ENCODE assay signal across 1 cellular context in the genomic region with DNA sequence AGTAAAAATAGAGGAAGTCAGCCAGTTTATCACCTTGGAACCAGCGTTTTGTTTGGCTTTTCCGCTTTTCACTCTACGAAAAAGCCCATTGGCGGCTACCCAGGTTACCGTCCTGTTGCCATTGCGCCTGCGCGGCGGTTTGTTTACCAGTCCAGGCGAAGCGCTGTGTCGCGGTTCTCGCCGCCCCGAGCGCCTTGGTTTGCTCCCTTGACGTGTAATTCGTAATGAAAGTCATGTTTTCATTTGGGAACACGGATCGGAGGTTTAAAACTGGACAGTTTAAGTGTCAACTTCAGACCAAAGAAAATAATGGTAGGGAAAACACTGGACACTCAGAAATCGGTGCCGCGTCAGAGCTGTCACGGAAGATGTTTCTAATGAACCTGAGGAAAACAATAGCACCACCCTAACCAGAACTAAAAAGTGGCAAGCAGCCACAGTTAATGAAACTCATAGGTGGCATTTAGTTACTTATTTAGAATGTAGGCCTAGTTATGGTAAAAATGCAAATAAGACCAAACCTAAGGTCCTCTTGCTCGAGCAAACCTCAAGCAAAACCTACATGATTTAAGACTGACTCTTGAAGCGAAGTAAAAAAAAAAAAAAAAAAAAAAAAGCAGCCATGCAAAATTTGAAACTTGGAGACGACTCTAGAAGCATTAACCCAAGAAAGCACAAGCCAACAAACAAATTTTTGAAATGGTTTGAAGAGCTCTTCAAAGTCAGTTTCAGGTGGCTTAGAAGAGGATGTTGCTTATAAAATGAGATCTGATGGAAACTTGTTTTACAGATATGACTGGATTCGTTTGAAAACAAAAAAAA.
A peak's percentile ranks its signal among the peaks of the same experiment; 100 is the strongest.
TF ChIP-seq lines count a peak whose summit lies in the region.

No MANE protein-coding gene starts in this region.

TF ChIP-seq in HepG2, 621 proteins besides CTCF, POLR2A, EP300 and RAD21 (continued from another document):
- 0 out of 2 replicates have a peak, but pooled peaks have one; percentile 10 for TF ChIP-seq ELF3 (CRISPR knock-in tag; IDR thresholded peaks at IDR 0.05)
- no peak for TF ChIP-seq MEIS2 (CRISPR knock-in tag; IDR thresholded peaks at IDR 0.05)
- TF ChIP-seq, protein P1, sequence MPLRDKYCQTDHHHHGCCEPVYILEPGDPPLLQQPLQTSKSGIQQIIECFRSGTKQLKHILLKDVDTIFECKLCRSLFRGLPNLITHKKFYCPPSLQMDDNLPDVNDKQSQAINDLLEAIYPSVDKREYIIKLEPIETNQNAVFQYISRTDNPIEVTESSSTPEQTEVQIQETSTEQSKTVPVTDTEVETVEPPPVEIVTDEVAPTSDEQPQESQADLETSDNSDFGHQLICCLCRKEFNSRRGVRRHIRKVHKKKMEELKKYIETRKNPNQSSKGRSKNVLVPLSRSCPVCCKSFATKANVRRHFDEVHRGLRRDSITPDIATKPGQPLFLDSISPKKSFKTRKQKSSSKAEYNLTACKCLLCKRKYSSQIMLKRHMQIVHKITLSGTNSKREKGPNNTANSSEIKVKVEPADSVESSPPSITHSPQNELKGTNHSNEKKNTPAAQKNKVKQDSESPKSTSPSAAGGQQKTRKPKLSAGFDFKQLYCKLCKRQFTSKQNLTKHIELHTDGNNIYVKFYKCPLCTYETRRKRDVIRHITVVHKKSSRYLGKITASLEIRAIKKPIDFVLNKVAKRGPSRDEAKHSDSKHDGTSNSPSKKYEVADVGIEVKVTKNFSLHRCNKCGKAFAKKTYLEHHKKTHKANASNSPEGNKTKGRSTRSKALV (CRISPR knock-in tag; IDR thresholded peaks at IDR 0.05) = no peak
- no peak for TF ChIP-seq MAFG (CRISPR knock-in tag; IDR thresholded peaks at IDR 0.05)
- no peak for TF ChIP-seq ZNF841 (CRISPR knock-in tag; IDR thresholded peaks at IDR 0.05; ENCODE audit: borderline replicate concordance)
- no peak for TF ChIP-seq CEBPG (CRISPR knock-in tag; IDR thresholded peaks at IDR 0.05)
- TF ChIP-seq KLF15 (CRISPR knock-in tag; IDR thresholded peaks at IDR 0.05; ENCODE audit: borderline replicate concordance) = no peak
- TF ChIP-seq NBN (conservative IDR thresholded peaks at IDR 0.05) = no peak
- TF ChIP-seq, protein P2, sequence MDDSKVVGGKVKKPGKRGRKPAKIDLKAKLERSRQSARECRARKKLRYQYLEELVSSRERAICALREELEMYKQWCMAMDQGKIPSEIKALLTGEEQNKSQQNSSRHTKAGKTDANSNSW (CRISPR knock-in tag; IDR thresholded peaks at IDR 0.05; ENCODE audit: borderline replicate concordance) = no peak
- TF ChIP-seq ELF1 (CRISPR knock-in tag; IDR thresholded peaks at IDR 0.05) = peak; percentile 16; the same call in 1 of the 2 replicates
- no peak for TF ChIP-seq HOXA9 (CRISPR knock-in tag; IDR thresholded peaks at IDR 0.05; ENCODE audit: borderline replicate concordance)
- no peak for TF ChIP-seq ZNF569 (CRISPR knock-in tag; IDR thresholded peaks at IDR 0.05; ENCODE audit: borderline replicate concordance)
- TF ChIP-seq ZNF501 (CRISPR knock-in tag; IDR thresholded peaks at IDR 0.05) = no peak; the same call in 1 of the 2 replicates
- no peak for TF ChIP-seq ZNF124 (CRISPR knock-in tag; IDR thresholded peaks at IDR 0.05)
- no peak for TF ChIP-seq SOX13 (IDR thresholded peaks at IDR 0.05)
- TF ChIP-seq SOX13 (CRISPR knock-in tag; conservative IDR thresholded peaks at IDR 0.05 in 1 of 2, IDR thresholded peaks at IDR 0.05 in 1 of 2) = peak in 1 of 2 experiments; percentile 30; a peak in 2 of 4 replicates
- no peak for TF ChIP-seq ZFP90 (CRISPR knock-in tag; IDR thresholded peaks at IDR 0.05; ENCODE audit: borderline replicate concordance)
- TF ChIP-seq NFE2L2 (IDR thresholded peaks at IDR 0.05; ENCODE audit: low read length) = no peak
- TF ChIP-seq, protein P3, sequence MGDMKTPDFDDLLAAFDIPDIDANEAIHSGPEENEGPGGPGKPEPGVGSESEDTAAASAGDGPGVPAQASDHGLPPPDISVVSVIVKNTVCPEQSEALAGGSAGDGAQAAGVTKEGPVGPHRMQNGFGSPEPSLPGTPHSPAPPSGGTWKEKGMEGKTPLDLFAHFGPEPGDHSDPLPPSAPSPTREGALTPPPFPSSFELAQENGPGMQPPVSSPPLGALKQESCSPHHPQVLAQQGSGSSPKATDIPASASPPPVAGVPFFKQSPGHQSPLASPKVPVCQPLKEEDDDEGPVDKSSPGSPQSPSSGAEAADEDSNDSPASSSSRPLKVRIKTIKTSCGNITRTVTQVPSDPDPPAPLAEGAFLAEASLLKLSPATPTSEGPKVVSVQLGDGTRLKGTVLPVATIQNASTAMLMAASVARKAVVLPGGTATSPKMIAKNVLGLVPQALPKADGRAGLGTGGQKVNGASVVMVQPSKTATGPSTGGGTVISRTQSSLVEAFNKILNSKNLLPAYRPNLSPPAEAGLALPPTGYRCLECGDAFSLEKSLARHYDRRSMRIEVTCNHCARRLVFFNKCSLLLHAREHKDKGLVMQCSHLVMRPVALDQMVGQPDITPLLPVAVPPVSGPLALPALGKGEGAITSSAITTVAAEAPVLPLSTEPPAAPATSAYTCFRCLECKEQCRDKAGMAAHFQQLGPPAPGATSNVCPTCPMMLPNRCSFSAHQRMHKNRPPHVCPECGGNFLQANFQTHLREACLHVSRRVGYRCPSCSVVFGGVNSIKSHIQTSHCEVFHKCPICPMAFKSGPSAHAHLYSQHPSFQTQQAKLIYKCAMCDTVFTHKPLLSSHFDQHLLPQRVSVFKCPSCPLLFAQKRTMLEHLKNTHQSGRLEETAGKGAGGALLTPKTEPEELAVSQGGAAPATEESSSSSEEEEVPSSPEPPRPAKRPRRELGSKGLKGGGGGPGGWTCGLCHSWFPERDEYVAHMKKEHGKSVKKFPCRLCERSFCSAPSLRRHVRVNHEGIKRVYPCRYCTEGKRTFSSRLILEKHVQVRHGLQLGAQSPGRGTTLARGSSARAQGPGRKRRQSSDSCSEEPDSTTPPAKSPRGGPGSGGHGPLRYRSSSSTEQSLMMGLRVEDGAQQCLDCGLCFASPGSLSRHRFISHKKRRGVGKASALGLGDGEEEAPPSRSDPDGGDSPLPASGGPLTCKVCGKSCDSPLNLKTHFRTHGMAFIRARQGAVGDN (CRISPR knock-in tag; IDR thresholded peaks at IDR 0.05) = peak; percentile 82
- TF ChIP-seq ZNF253 (CRISPR knock-in tag; IDR thresholded peaks at IDR 0.05; ENCODE audit: borderline replicate concordance) = no peak
- no peak for TF ChIP-seq HOXA5 (CRISPR knock-in tag; IDR thresholded peaks at IDR 0.05)
- TF ChIP-seq ZNF143 (CRISPR knock-in tag; IDR thresholded peaks at IDR 0.05) = no peak
- TF ChIP-seq, protein P4, sequence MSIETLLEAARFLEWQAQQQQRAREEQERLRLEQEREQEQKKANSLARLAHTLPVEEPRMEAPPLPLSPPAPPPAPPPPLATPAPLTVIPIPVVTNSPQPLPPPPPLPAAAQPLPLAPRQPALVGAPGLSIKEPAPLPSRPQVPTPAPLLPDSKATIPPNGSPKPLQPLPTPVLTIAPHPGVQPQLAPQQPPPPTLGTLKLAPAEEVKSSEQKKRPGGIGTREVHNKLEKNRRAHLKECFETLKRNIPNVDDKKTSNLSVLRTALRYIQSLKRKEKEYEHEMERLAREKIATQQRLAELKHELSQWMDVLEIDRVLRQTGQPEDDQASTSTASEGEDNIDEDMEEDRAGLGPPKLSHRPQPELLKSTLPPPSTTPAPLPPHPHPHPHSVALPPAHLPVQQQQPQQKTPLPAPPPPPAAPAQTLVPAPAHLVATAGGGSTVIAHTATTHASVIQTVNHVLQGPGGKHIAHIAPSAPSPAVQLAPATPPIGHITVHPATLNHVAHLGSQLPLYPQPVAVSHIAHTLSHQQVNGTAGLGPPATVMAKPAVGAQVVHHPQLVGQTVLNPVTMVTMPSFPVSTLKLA (IDR thresholded peaks at IDR 0.05) = no peak
- TF ChIP-seq NR2F2 (IDR thresholded peaks at IDR 0.05; ENCODE audit: borderline replicate concordance, low read depth) = no peak
- no peak for TF ChIP-seq ZFY (CRISPR knock-in tag; IDR thresholded peaks at IDR 0.05)
- TF ChIP-seq, protein P5, sequence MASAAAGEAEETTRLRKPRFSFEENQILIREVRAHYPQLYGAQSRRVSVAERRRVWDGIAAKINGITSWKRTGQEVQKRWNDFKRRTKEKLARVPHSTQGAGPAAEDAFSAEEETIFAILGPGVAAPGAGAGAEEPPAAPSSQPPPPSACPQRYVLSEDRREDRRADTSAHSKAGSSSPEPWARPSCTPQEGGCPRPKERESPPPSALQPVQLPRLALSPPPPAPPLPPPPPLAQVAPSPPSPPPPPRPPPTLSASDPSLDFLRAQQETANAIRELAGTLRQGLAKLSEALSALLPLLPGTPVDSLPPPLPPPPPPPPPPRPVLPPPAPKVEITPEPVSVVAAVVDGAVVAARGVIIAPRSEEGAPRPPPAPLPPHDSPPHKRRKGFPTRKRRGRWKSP (CRISPR knock-in tag; IDR thresholded peaks at IDR 0.05) = peak; percentile 85
